ENCODE assay signal across 9 cellular contexts in genomic region chr12:106986135-106986534, GRCh38.
DNase-seq lines count a peak whose midpoint lies in the region; ATAC-seq lines count a peak whose summit lies in the region.
"Had no signal": no experiment of that assay in that cellular context is flagged by ENCODE, and none has a peak within 500 bp of the region (broad histone marks: within the 10 kb centered on the region; RNA-seq: fewer than 3 reads in every experiment).

No MANE protein-coding gene starts in this region.

- DNase-seq in central memory CD8-positive, alpha-beta T cell (ENCODE audit: low spot score in 2 of 2): no peak
- DNase-seq in KBM-7: no peak
- DNase-seq in stimulated activated CD4-positive, alpha-beta T cell treated with anti-CD3 and anti-CD28 coated beads, Interleukin-2, amount 100 ng/mL, for 48 hours: no peak
- DNase-seq in GOT3 (lab: John Stamatoyannopoulos, UW): no peak
- DNase-seq: NCI-H1105 had no signal

- H3K4me1 ChIP-seq in ACC112 (ENCODE audit: control insufficient read depth, insufficient read depth, low read length, unreplicated experiment): peaks cover 24% of the 10 kb centered on the region
- H3K4me1 ChIP-seq in HUES6 (ENCODE audit: control insufficient read depth, insufficient read depth, low read length): peaks cover 13% of the 10 kb centered on the region
- H3K4me1 ChIP-seq in muscle layer of duodenum (ENCODE audit: control insufficient read depth in 1 of 2, insufficient read depth in 2 of 2, low read length in 2 of 2): peaks cover 6 to 27% of the 10 kb centered on the region in 2 donors

- peak overlapping the region; percentile 68 for H2AFZ ChIP-seq in ACC112 (ENCODE audit: low read length, unreplicated experiment)

- in situ Hi-C loops in KBM-7 (cut with MboI; ENCODE audit: low pct_unique_long_range_greater_than_20kb, low sequenced_read_pairs): no loop called here

- H3K27me3 ChIP-seq in ACC112 (ENCODE audit: insufficient read depth, low read length) (no peaks in the 10 kb centered on the region), HUES6 (ENCODE audit: control insufficient read depth, insufficient read depth, low read length) (no peaks in the 10 kb centered on the region), muscle layer of duodenum (ENCODE audit: low read depth, low read length) (no peaks in the 10 kb centered on the region)

- H3K27ac ChIP-seq in ACC112 (ENCODE audit: low read depth, low read length) (peak overlapping the region; percentile 58; the same call in 1 of the 2 replicates), HUES6 (ENCODE audit: low read depth, low read length) (no peak overlapping the region), muscle layer of duodenum (ENCODE audit: low read length) (peak overlapping the region; percentile 86)

- H3K9ac ChIP-seq in HUES6 (ENCODE audit: low read length): peak overlapping the region; percentile 87

- peaks cover 38% of the 10 kb centered on the region for H3K4me1 Mint-ChIP-seq in central memory CD8-positive, alpha-beta T cell

- peak overlapping the region; percentile 84 for H3K4me3 ChIP-seq in ACC112 (ENCODE audit: low read depth, low read length)
- peak overlapping the region; percentile 91 for H3K4me3 ChIP-seq in HUES6 (ENCODE audit: low read depth, low read length)
- H3K4me3 ChIP-seq in muscle layer of duodenum (ENCODE audit: low read depth in 1 of 2, low read length in 2 of 2): peak overlapping the region; percentile 73 to 87

- peak overlapping the region; percentile 87 for H3K27ac Mint-ChIP-seq in central memory CD8-positive, alpha-beta T cell (ENCODE audit: low read depth)

- no peaks in the 10 kb centered on the region for H3K27me3 Mint-ChIP-seq in central memory CD8-positive, alpha-beta T cell

- no peak for ATAC-seq in central memory CD8-positive, alpha-beta T cell (replicated peaks; ENCODE audit: extremely low read depth, poor library complexity, severe bottlenecking)
- ATAC-seq in HG03442 (IDR thresholded peaks at IDR 0.05; ENCODE audit: unreplicated experiment): no peak

- H3K4me3 Mint-ChIP-seq in central memory CD8-positive, alpha-beta T cell: peak overlapping the region; percentile 97

- H3K9me3 ChIP-seq in HUES6 (ENCODE audit: control insufficient read depth, insufficient read depth, low read depth, low read length): no peaks in the 10 kb centered on the region
- no peaks in the 10 kb centered on the region for H3K9me3 ChIP-seq in muscle layer of duodenum (ENCODE audit: control insufficient read depth in 1 of 2, low read length in 2 of 2)

- peaks cover 14% of the 10 kb centered on the region for H3K79me2 ChIP-seq in ACC112 (ENCODE audit: control insufficient read depth, insufficient read depth, low read length, unreplicated experiment)

- peaks cover 6% of the 10 kb centered on the region for H3K9me3 Mint-ChIP-seq in central memory CD8-positive, alpha-beta T cell

- peaks cover 10% of the 10 kb centered on the region for H3K36me3 Mint-ChIP-seq in central memory CD8-positive, alpha-beta T cell (ENCODE audit: insufficient read depth)

- no peaks in the 10 kb centered on the region for H3K36me3 ChIP-seq in ACC112 (ENCODE audit: insufficient read depth, low read length)
- H3K36me3 ChIP-seq in HUES6 (ENCODE audit: control insufficient read depth, insufficient read depth, low read length): peaks cover 16% of the 10 kb centered on the region
- no peaks in the 10 kb centered on the region for H3K36me3 ChIP-seq in muscle layer of duodenum (ENCODE audit: control insufficient read depth in 1 of 2, insufficient read depth in 2 of 2, low read length in 2 of 2)
